8 cellular contexts compared by ENCODE assay signal in the genomic region with DNA sequence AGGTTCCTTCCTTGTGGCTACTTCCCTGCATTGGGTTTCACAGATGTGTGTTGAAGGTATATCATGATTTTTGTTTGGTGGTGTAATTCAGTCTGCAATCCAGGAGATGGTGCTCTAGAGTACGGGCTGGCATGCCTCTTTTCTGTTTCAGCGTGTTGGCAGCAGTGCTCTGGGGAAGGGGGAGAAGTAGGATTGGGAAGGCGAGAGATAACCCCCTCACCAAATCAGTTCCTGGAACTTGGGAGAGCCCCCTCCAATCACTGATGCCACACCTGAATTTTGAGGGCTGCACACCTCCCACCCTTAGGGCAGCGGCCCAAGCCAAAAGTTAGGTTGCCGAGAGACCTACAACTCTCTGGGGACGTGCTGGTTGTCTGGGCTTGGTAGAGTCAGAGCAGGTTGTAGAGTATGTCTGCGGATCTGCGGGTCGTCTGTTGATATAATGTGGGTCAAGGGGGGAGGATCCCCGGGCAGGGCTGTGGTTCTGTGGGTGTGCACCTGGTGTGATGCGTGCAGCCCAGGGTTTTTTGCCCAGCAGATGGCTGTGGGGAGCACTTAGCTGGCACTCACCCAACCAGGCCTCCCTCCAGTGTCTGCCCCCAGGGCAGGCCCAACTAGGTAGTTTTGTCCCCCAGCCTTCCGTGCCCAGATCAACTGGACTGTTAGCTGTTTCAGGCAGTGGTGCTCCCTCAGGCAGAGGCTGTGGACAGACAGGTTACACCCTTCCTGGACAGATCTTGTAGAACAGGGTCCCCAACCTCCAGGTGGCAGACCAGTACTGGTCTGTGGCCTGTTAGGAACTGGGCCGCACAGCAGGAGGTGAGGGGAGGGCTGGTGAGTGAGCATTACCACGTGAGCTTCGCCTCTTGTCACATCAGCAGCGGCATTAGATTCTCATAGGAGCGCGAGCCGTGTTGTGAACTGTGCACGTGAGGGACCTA.
DNase-seq lines count a peak whose midpoint lies in the region; ATAC-seq and TF ChIP-seq lines count a peak whose summit lies in the region.
"Not testable (repeated sequence)": the region's sequence is repeated elsewhere in the genome, so short reads cannot be mapped to it uniquely, and the experiment has no call there.

No MANE protein-coding gene starts in this region.

- peak overlapping the region; percentile 32 to 86 for H3K27ac Mint-ChIP-seq in natural killer cell

- H3K9me3 Mint-ChIP-seq in natural killer cell: not testable (repeated sequence)

- H3K27ac ChIP-seq in suprapubic skin: not testable (repeated sequence)

- not testable (repeated sequence) for H3K4me1 ChIP-seq in adipocyte (ENCODE audit: control insufficient read depth, insufficient read depth, low read length); suprapubic skin

- in situ Hi-C loops in Caki2 (cut with HindIII; ENCODE audit: low pct_unique_long_range_greater_than_20kb, low sequenced_read_pairs): not testable (repeated sequence)

- H3K4me1 Mint-ChIP-seq in natural killer cell: not testable (repeated sequence)

- ATAC-seq in HG02588 (IDR thresholded peaks at IDR 0.05; ENCODE audit: unreplicated experiment): peak; percentile 46
- ATAC-seq in natural killer cell: peak; percentile 81 to 92 (median 87)

- H3K36me3 Mint-ChIP-seq in natural killer cell: not testable (repeated sequence)

- not testable (repeated sequence) for H3K9me3 ChIP-seq in adipocyte (ENCODE audit: control insufficient read depth, low read length); suprapubic skin

- DNase-seq in Caki2 (ENCODE audit: low read depth) (peak; percentile 1), NCI-H2081 treated with DMSO at 0.1 percent for 48 hours (lab: John Stamatoyannopoulos, UW) (peak; percentile 1), SKM-1 treated with dmso at 0.1 percent for 144 hours (lab: John Stamatoyannopoulos, UW; ENCODE audit: unreplicated experiment) (peak; percentile 35), adipocyte (ENCODE audit: low read depth) (peak; percentile 38), globus pallidus (ENCODE audit: low spot score) (peak; percentile 18), natural killer cell (peak; percentile 20)
- not testable (repeated sequence) for DNase-seq in suprapubic skin (ENCODE audit: low spot score in 2 of 2)

- 73% methylated on average over 9 of the region's 20 CpGs for WGBS in suprapubic skin

- not testable (repeated sequence) for H3K36me3 ChIP-seq in adipocyte (ENCODE audit: control insufficient read depth, insufficient read depth, low read length, severe bottlenecking); suprapubic skin

- TF ChIP-seq CTCF in natural killer cell (IDR thresholded peaks at IDR 0.05): peak; percentile 67
- peak; percentile 50 to 56 for TF ChIP-seq CTCF in suprapubic skin (IDR thresholded peaks at IDR 0.05)

- not testable (repeated sequence) for TF ChIP-seq POLR2A in suprapubic skin (IDR thresholded peaks at IDR 0.05)

- not testable (repeated sequence) for H3K27me3 Mint-ChIP-seq in natural killer cell (ENCODE audit: low read depth in 2 of 2)

- intact Hi-C loops in natural killer cell (cut with micrococcal nuclease): not testable (repeated sequence)

- not testable (repeated sequence) for TF ChIP-seq EP300 in suprapubic skin (IDR thresholded peaks at IDR 0.05)

- H3K4me3 ChIP-seq in adipocyte (ENCODE audit: low read length); suprapubic skin: not testable (repeated sequence)

- not testable (repeated sequence) for H3K27me3 ChIP-seq in adipocyte (replicated peaks; ENCODE audit: control insufficient read depth, insufficient read depth, low read length); suprapubic skin

- H3K9ac ChIP-seq in adipocyte (ENCODE audit: low read length): not testable (repeated sequence)

- peak overlapping the region; percentile 87 for H3K4me3 Mint-ChIP-seq in natural killer cell
